9 cellular contexts compared by ENCODE assay signal in genomic region chr1:175338447-175339135, GRCh38.
A peak's percentile ranks its signal among the peaks of the same experiment; 100 is the strongest.
DNase-seq lines count a peak whose midpoint lies in the region; ATAC-seq, FAIRE-seq and TF ChIP-seq lines count a peak whose summit lies in the region.
"Had no signal": no experiment of that assay in that cellular context is flagged by ENCODE, and none has a peak within 500 bp of the region (broad histone marks: within the 10 kb centered on the region; RNA-seq: fewer than 3 reads in every experiment).

No MANE protein-coding gene starts in this region.

- no peaks in the 10 kb centered on the region for H3K4me1 ChIP-seq in neutrophil (ENCODE audit: control insufficient read depth in 1 of 2, insufficient read depth in 1 of 2, low read depth in 1 of 2, low read length in 1 of 2)

- H3K9me3 ChIP-seq in neutrophil: no peaks in the 10 kb centered on the region

- peak; percentile 46 for TF ChIP-seq CTCF in bronchial epithelial cell (IDR thresholded peaks at IDR 0.05; ENCODE audit: insufficient read depth, low read length, severe bottlenecking)
- peak; percentile 56 for TF ChIP-seq CTCF in neutrophil (IDR thresholded peaks at IDR 0.05)

- H3K27ac ChIP-seq in neutrophil: no peak overlapping the region

- H3K4me3 ChIP-seq in bronchial epithelial cell (ENCODE audit: low read depth, low read length) (no peak overlapping the region), neutrophil (ENCODE audit: low read depth in 1 of 2, low read length in 1 of 2) (no peak overlapping the region)

- peak; percentile 91 for ATAC-seq in HG03175 (IDR thresholded peaks at IDR 0.05; ENCODE audit: unreplicated experiment)

- H3K27me3 ChIP-seq in bronchial epithelial cell (ENCODE audit: control insufficient read depth, insufficient read depth, low read length) (peaks cover 3% of the 10 kb centered on the region), neutrophil (peaks cover 47% of the 10 kb centered on the region)

- FAIRE-seq in bronchial epithelial cell (lab: Jason Lieb, UNC): no peak
- FAIRE-seq: colon had no signal

- DNase-seq in NOMO-1 treated with DMSO at 0.1 percent for 48 hours (lab: John Stamatoyannopoulos, UW; ENCODE audit: unreplicated experiment) (peak; percentile 14), NOMO-1 treated with dmso at 0.1 percent for 144 hours (lab: John Stamatoyannopoulos, UW; ENCODE audit: unreplicated experiment) (no peak), T-helper 22 cell (ENCODE audit: low read depth) (peak; percentile 4), bronchial epithelial cell (ENCODE audit: low read depth) (peak; percentile 12), NCI-H2081 treated with DMSO at 0.1 percent for 48 hours (lab: John Stamatoyannopoulos, UW) (no peak), amygdala (lab: John Stamatoyannopoulos, UW) (no peak)

- H3K36me3 ChIP-seq in bronchial epithelial cell (ENCODE audit: control insufficient read depth, insufficient read depth, low read length): no peaks in the 10 kb centered on the region
- no peaks in the 10 kb centered on the region for H3K36me3 ChIP-seq in neutrophil

Comparison
In these comparisons a context has a peak if more than half of its experiments do, and no peak if none do; other contexts are left out.
1. DNase-seq: peak in NOMO-1 treated with DMSO at 0.1 percent for 48 hours (single experiment), T-helper 22 cell (single experiment) and bronchial epithelial cell (single experiment); none in NOMO-1 treated with dmso at 0.1 percent for 144 hours (single experiment), NCI-H2081 treated with DMSO at 0.1 percent for 48 hours (single experiment) and amygdala (0 of 56).